8 cellular contexts compared by ENCODE assay signal in genomic region chr14:73723411-73723798, GRCh38. TPM values are rescaled to one million over a fixed set of nuclear protein-coding genes. Genes with fewer than 3 reads are reported as not detected.
DNase-seq lines count a peak whose midpoint lies in the region; ATAC-seq and TF ChIP-seq lines count a peak whose summit lies in the region.

No MANE protein-coding gene starts in this region.

- H3K9ac ChIP-seq in BLaER1 treated with 17β-estradiol and CSF1 and Interleukin-3, amounts not matched to agents 10 nM and 100 nM, result peak overlapping the region; percentile 42 to 68 (median 62); a peak in 19 of 22 replicates

- H3K4me3 ChIP-seq in BLaER1 treated with 17β-estradiol and CSF1 and Interleukin-3, amounts not matched to agents 10 nM and 100 nM, result no peak overlapping the region
- H3K4me3 ChIP-seq in HL-60 (replicated peaks; ENCODE audit: insufficient read depth, low read length) (no peak overlapping the region), coronary artery (peak overlapping the region; percentile 34)

- H3K4me1 ChIP-seq in BLaER1 treated with 17β-estradiol and CSF1 and Interleukin-3, amounts not matched to agents 10 nM and 100 nM, result peaks cover 21 to 60% (median 52%) of the 10 kb centered on the region in 10 experiments

- ATAC-seq in GM21786 (IDR thresholded peaks at IDR 0.05; ENCODE audit: unreplicated experiment), result no peak

- peak overlapping the region in 10 of 11 experiments; percentile 50 to 82 (median 73); a peak in 18 of 22 replicates for H3K27ac ChIP-seq in BLaER1 treated with 17β-estradiol and CSF1 and Interleukin-3, amounts not matched to agents 10 nM and 100 nM
- H3K27ac ChIP-seq in HL-60 (replicated peaks), result peak overlapping the region; percentile 28; the same call in 1 of the 2 replicates
- H3K27ac ChIP-seq in coronary artery, result peak overlapping the region; percentile 75 to 91

- H3K27ac Mint-ChIP-seq in nephron progenitor cell, result peak overlapping the region; percentile 95

- peak overlapping the region; percentile 28 to 79 (median 65); a peak in 18 of 22 replicates for H3K4me2 ChIP-seq in BLaER1 treated with 17β-estradiol and CSF1 and Interleukin-3, amounts not matched to agents 10 nM and 100 nM

- no peaks in the 10 kb centered on the region for H3K27me3 Mint-ChIP-seq in nephron progenitor cell (ENCODE audit: low read depth, poor library complexity)

- H3K9me3 ChIP-seq in BLaER1 treated with 17β-estradiol and CSF1 and Interleukin-3, amounts not matched to agents 10 nM and 100 nM (replicated peaks in 1 of 11), result no peaks in the 10 kb centered on the region

- no peaks in the 10 kb centered on the region for H3K9me3 Mint-ChIP-seq in nephron progenitor cell

- peaks cover 19 to 85% (median 38%) of the 10 kb centered on the region in 11 experiments; a peak in 18 of 22 replicates for H4K20me1 ChIP-seq in BLaER1 treated with 17β-estradiol and CSF1 and Interleukin-3, amounts not matched to agents 10 nM and 100 nM

- no peaks in the 10 kb centered on the region for H3K27me3 ChIP-seq in BLaER1 treated with 17β-estradiol and CSF1 and Interleukin-3, amounts not matched to agents 10 nM and 100 nM
- no peaks in the 10 kb centered on the region for H3K27me3 ChIP-seq in HL-60 (ENCODE audit: insufficient read depth, poor library complexity, severe bottlenecking)

- TF ChIP-seq CTCF in HL-60 (IDR thresholded peaks at IDR 0.05; ENCODE audit: insufficient read depth, low read length) (no peak), coronary artery (IDR thresholded peaks at IDR 0.05) (no peak), nephron progenitor cell (IDR thresholded peaks at IDR 0.05) (no peak)

- peaks cover 43% of the 10 kb centered on the region for H3K36me3 Mint-ChIP-seq in nephron progenitor cell (ENCODE audit: low read depth)

- no peak overlapping the region for H3K4me3 Mint-ChIP-seq in nephron progenitor cell

- peaks cover 48% of the 10 kb centered on the region for H3K4me1 Mint-ChIP-seq in nephron progenitor cell

- DNase-seq in HL-60 (ENCODE audit: low read depth in 1 of 2, low spot score in 1 of 2) (no peak), coronary artery (ENCODE audit: low spot score) (no peak), nephron progenitor cell (no peak), dermis blood vessel endothelial cell (no peak), NCI-H524 (lab: John Stamatoyannopoulos, UW) (no peak)
- DNase-seq in activated CD4-positive, CD25-positive, alpha-beta regulatory T cell (lab: John Stamatoyannopoulos, UW), result no peak

- peaks cover 97 to 100% (median 98%) of the 10 kb centered on the region in 11 experiments for H3K36me3 ChIP-seq in BLaER1 treated with 17β-estradiol and CSF1 and Interleukin-3, amounts not matched to agents 10 nM and 100 nM

RNA-seq across cellular contexts. Expression of gene PNMA1, which starts 9.2 kb away (rescaled TPM):
- total RNA-seq in dermis blood vessel endothelial cell, result 15.7 and 38.0 TPM in 2 replicates

Comparison
In these comparisons a context has a peak if more than half of its experiments do, and no peak if none do; other contexts are left out.
1. H3K27ac ChIP-seq: peak in every context shown above with its lines; median percentile 83 in coronary artery; 73 in BLaER1 treated with 17β-estradiol and CSF1 and Interleukin-3, amounts not matched to agents 10 nM and 100 nM; 28 in HL-60.